In the genomic region with DNA sequence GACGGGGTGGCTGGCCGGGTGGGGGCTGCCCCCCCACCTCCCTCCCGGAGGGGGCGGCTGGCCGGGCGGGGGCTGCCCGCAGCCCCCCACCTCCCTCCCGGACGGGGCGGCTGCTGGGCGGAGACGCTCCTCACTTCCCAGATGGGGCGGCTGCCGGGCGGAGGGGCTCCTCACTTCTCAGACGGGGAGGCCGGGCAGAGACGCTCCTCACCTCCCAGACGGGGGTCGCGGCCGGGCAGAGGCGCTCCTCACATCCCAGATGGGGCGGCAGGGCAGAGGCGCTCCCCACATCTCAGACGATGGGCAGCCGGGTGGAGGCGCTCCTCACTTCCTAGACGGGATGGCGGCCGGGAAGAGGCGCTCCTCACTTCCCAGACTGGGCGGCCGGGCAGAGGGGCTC, we compare ENCODE assay signal across 1 cellular context. TPM values are rescaled to one million over a fixed set of nuclear protein-coding genes. Genes with fewer than 3 reads are reported as not detected.
"Had no signal": no experiment of that assay in that cellular context is flagged by ENCODE, and none has a peak within 500 bp of the region (broad histone marks: within the 10 kb centered on the region; RNA-seq: fewer than 3 reads in every experiment).

No MANE protein-coding gene starts in this region.

RNA-seq across cellular contexts. Expression of gene CENPV, which starts 41.2 kb away (rescaled TPM):
- total RNA-seq: PC-3 had no signal
